Comparison of ENCODE assay signal across 16 cellular contexts in the genomic region with DNA sequence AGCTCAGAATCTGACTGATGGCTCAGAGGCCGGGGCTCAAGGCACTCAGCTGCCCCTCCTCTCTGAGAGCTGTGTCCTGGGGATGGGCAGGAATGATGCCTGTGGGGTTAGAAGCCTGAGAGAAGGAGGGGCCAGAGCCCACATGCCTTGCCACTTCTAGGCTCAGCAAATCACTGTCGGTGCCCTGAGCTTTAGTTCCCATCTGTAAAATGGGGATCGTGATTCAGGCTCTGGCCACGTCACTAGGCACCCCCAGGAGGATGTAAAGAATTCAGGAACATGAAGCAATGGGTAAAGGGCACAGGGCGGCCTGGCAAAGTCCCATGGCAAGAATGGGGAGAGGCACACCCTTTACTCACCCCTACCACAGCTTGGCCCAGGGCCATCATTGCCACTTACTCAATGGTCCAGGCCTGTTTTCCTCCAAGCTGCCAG. TPM values are rescaled to one million over a fixed set of nuclear protein-coding genes. Genes with fewer than 3 reads are reported as not detected.
DNase-seq lines count a peak whose midpoint lies in the region; ATAC-seq and TF ChIP-seq lines count a peak whose summit lies in the region.
"Had no signal": no experiment of that assay in that cellular context is flagged by ENCODE, and none has a peak within 500 bp of the region (broad histone marks: within the 10 kb centered on the region; RNA-seq: fewer than 3 reads in every experiment).

No MANE protein-coding gene starts in this region.

- H3K4me2 ChIP-seq in PC-3 (ENCODE audit: low read length) (0 out of 2 replicates have a peak overlapping the region, but pooled peaks have one; percentile 4), neural progenitor cell (peak overlapping the region; percentile 57)

- H3K27me3 Mint-ChIP-seq in neural progenitor cell (ENCODE audit: insufficient read depth, low read depth): peaks cover 10% of the 10 kb centered on the region

- H3K27me3 ChIP-seq in PC-3 (ENCODE audit: low read length) (no peaks in the 10 kb centered on the region), neural progenitor cell (peaks cover 30% of the 10 kb centered on the region)

- no peak overlapping the region for H3K27ac Mint-ChIP-seq in neural progenitor cell
- H3K27ac Mint-ChIP-seq: activated naive CD8-positive, alpha-beta T cell treated with anti-CD3 and anti-CD28 coated beads for 36 hours had no signal

- H3K4me3 ChIP-seq in PC-3 (ENCODE audit: low read length) (no peak overlapping the region), epithelial cell of esophagus (ENCODE audit: low read length) (no peak overlapping the region), neural progenitor cell (peak overlapping the region; percentile 24)

- H4K20me1 ChIP-seq in PC-3 (ENCODE audit: low read length): no peaks in the 10 kb centered on the region
- H4K20me1 ChIP-seq in neural progenitor cell (ENCODE audit: low read depth): peaks cover 38% of the 10 kb centered on the region

- no peaks in the 10 kb centered on the region for H3F3A ChIP-seq in PC-3 (ENCODE audit: low read length, unreplicated experiment)
- H3F3A ChIP-seq in neural progenitor cell (ENCODE audit: low read depth): peaks cover 43% of the 10 kb centered on the region

- H3K36me3 ChIP-seq in PC-3 (ENCODE audit: low read depth, low read length) (no peaks in the 10 kb centered on the region), neural progenitor cell (no peaks in the 10 kb centered on the region)

- CTCF ChIA-PET in PC-3 (lab: Charles Lee): interaction anchor here (0.9 to 1.8 kb wide), 1 partner anchor 36 kb away, joined by 17 to 33 read pairs; no protein-coding TSS in a partner anchor

- peaks cover 3% of the 10 kb centered on the region for H3K36me3 Mint-ChIP-seq in neural progenitor cell
- H3K36me3 Mint-ChIP-seq: activated naive CD8-positive, alpha-beta T cell treated with anti-CD3 and anti-CD28 coated beads for 36 hours had no signal

- H3K27ac ChIP-seq in PC-3 (ENCODE audit: low read length) (peak overlapping the region; percentile 24), neural progenitor cell (peak overlapping the region; percentile 66)
- H3K27ac ChIP-seq: VCaP had no signal

- no peak for TF ChIP-seq CTCF in PC-3 (conservative IDR thresholded peaks at IDR 0.05; ENCODE audit: low read depth, low read length)
- no peak for TF ChIP-seq CTCF in epithelial cell of esophagus (IDR thresholded peaks at IDR 0.05; ENCODE audit: insufficient read depth, low read depth, low read length, missing control alignments)
- TF ChIP-seq CTCF in neural progenitor cell (IDR thresholded peaks at IDR 0.05): no peak

- ATAC-seq in PC-3: no peak
- ATAC-seq: left colon had no signal

- H3K79me2 ChIP-seq in PC-3 (ENCODE audit: low read length): peaks cover 15% of the 10 kb centered on the region
- no peaks in the 10 kb centered on the region for H3K79me2 ChIP-seq in neural progenitor cell (ENCODE audit: low read depth)

- H3K4me1 ChIP-seq in PC-3 (ENCODE audit: insufficient read depth, low read length): peaks cover 27% of the 10 kb centered on the region
- H3K4me1 ChIP-seq in neural progenitor cell: peaks cover 28% of the 10 kb centered on the region

- BruUV-seq in PC-3 (replicated peaks; lab: Mats Ljungman, UMichigan): no TSS peak

- peak overlapping the region; percentile 27 for H3K4me3 Mint-ChIP-seq in neural progenitor cell
- H3K4me3 Mint-ChIP-seq: activated naive CD8-positive, alpha-beta T cell treated with anti-CD3 and anti-CD28 coated beads for 36 hours had no signal

- H3K9me3 ChIP-seq in PC-3 (ENCODE audit: low read length) (no peaks in the 10 kb centered on the region), neural progenitor cell (ENCODE audit: low read depth) (no peaks in the 10 kb centered on the region)

- POLR2A ChIA-PET in PC-3 (lab: Charles Lee; ENCODE audit: unreplicated experiment): no interaction called here

- intact Hi-C loops in PC-3 (cut with micrococcal nuclease): loop anchor here (10.0 kb wide), 1 partner anchor 126 kb away; a partner anchor contains a TSS

- H3K4me1 Mint-ChIP-seq in neural progenitor cell: peaks cover 39% of the 10 kb centered on the region

- H3K9ac ChIP-seq in PC-3 (ENCODE audit: low read length) (no peak overlapping the region), neural progenitor cell (no peak overlapping the region)

- no peaks in the 10 kb centered on the region for H3K9me3 Mint-ChIP-seq in neural progenitor cell
- H3K9me3 Mint-ChIP-seq: activated naive CD8-positive, alpha-beta T cell treated with anti-CD3 and anti-CD28 coated beads for 36 hours had no signal

- H2AFZ ChIP-seq in PC-3 (ENCODE audit: low read length) (no peak overlapping the region), neural progenitor cell (replicated peaks) (no peak overlapping the region)

- H3K9me2 ChIP-seq in PC-3 (replicated peaks; ENCODE audit: low read length): no peaks in the 10 kb centered on the region

- peak; percentile 70 for DNase-seq in Daoy (ENCODE audit: low read depth)
- DNase-seq in PC-3: peak; percentile 70
- peak; percentile 34 for DNase-seq in epithelial cell of esophagus (ENCODE audit: low read depth)
- DNase-seq in neural progenitor cell (ENCODE audit: low spot score): peak; percentile 69
- DNase-seq in DMS53 (lab: John Stamatoyannopoulos, UW): no peak
- no peak for DNase-seq in NCI-H1048 (lab: John Stamatoyannopoulos, UW)
- DNase-seq in COLO829 (ENCODE audit: low spot score): no peak
- no peak for DNase-seq in NCI-H1105 treated with DMSO at 0.1 percent for 48 hours (lab: John Stamatoyannopoulos, UW)
- DNase-seq: activated naive CD8-positive, alpha-beta T cell treated with anti-CD3 and anti-CD28 coated beads for 36 hours; C1 segment of cervical spinal cord; dermis blood vessel endothelial cell; left colon; SHP77 treated with DMSO at 0.1 percent for 48 hours; stimulated activated CD4-positive, alpha-beta T cell treated with anti-CD3 and anti-CD28 coated beads, Interleukin-2, amount 100 ng/mL, for 24 hours; stimulated activated naive CD4-positive, alpha-beta T cell treated with Interleukin-2 at 50 U/mL for 16 hours had no signal

RNA-seq across cellular contexts. Expression of a gene that starts 3.5 kb away (rescaled TPM):
- 2.8 and 2.9 TPM in 2 replicates for total RNA-seq in Daoy (2014; rRNA removed; shearing (Covaris generic))
- total RNA-seq in PC-3 (2014; rRNA removed) (16.6 and 25.7 TPM in 2 replicates), neural progenitor cell (ENCODE audit: low replicate concordance) (0.11 and 0.87 TPM in 2 replicates)

RNA-seq across cellular contexts. Expression of a gene that starts 22.4 kb away (rescaled TPM):
- 47.7 and 47.8 TPM in 2 replicates for total RNA-seq in Daoy (2014; rRNA removed; shearing (Covaris generic))
- total RNA-seq in PC-3 (2014; rRNA removed) (45.8 and 63.1 TPM in 2 replicates), neural progenitor cell (ENCODE audit: low replicate concordance) (63.3 and 72.1 TPM in 2 replicates)

RNA-seq across cellular contexts. Expression of a gene that starts 43.3 kb away (rescaled TPM):
- 0.34 and 0.42 TPM in 2 replicates for total RNA-seq in Daoy (2014; rRNA removed; shearing (Covaris generic))
- total RNA-seq in PC-3 (2014; rRNA removed) (1.3 and 1.6 TPM in 2 replicates), neural progenitor cell (ENCODE audit: low replicate concordance) (2.5 and 4.3 TPM in 2 replicates)

RNA-seq across cellular contexts. Expression of a gene that starts 49.5 kb away (rescaled TPM):
- total RNA-seq in Daoy (2014; rRNA removed; shearing (Covaris generic)): 26.5 and 31.2 TPM in 2 replicates
- total RNA-seq in PC-3 (2014; rRNA removed): 29.0 and 39.7 TPM in 2 replicates
- total RNA-seq in neural progenitor cell (ENCODE audit: low replicate concordance): 33.3 and 47.7 TPM in 2 replicates

Comparison
In these comparisons a context has a peak if more than half of its experiments do, and no peak if none do; other contexts are left out.
1. DNase-seq: peak in Daoy (single experiment), PC-3 (single experiment), epithelial cell of esophagus (single experiment) and neural progenitor cell (single experiment); none in DMS53 (single experiment), NCI-H1048 (single experiment), COLO829 (single experiment) and NCI-H1105 treated with DMSO at 0.1 percent for 48 hours (single experiment).